ENCODE assay signal across 16 cellular contexts in genomic region chr13:90770334-90770733, GRCh38.
A peak's percentile ranks its signal among the peaks of the same experiment; 100 is the strongest.
DNase-seq lines count a peak whose midpoint lies in the region; ATAC-seq, FAIRE-seq and TF ChIP-seq lines count a peak whose summit lies in the region.
"Had no signal": no experiment of that assay in that cellular context is flagged by ENCODE, and none has a peak within 500 bp of the region (broad histone marks: within the 10 kb centered on the region; RNA-seq: fewer than 3 reads in every experiment).

No MANE protein-coding gene starts in this region.

- no peak overlapping the region for H2BK5ac ChIP-seq in mesendoderm (ENCODE audit: low read length)

- no peaks in the 10 kb centered on the region for H4K20me1 ChIP-seq in SK-N-SH (ENCODE audit: insufficient read depth)
- H4K20me1 ChIP-seq: BLaER1 had no signal

- no peaks in the 10 kb centered on the region for H3K79me1 ChIP-seq in mesendoderm (ENCODE audit: low read length)

- no peak overlapping the region for H4K8ac ChIP-seq in mesendoderm (ENCODE audit: low read depth, low read length)

- H3K4me1 ChIP-seq in SK-N-SH (ENCODE audit: control insufficient read depth in 1 of 2, insufficient read depth in 2 of 2, low read depth in 1 of 2, low read length in 1 of 2) (peaks cover 0 to 7% of the 10 kb centered on the region in 2 experiments; a peak in 2 of 4 replicates), mesendoderm (ENCODE audit: control insufficient read depth, low read depth, low read length) (peaks cover 7% of the 10 kb centered on the region), right cardiac atrium (ENCODE audit: control insufficient read depth, insufficient read depth, low read length) (no peaks in the 10 kb centered on the region)
- H3K4me1 ChIP-seq: BLaER1 had no signal

- DNase-seq in H54 (ENCODE audit: insufficient read length, low spot score), result no peak
- DNase-seq in SK-N-SH, result peak; percentile 6
- peak; percentile 63 for DNase-seq in mesendoderm
- no peak for DNase-seq in right cardiac atrium
- DNase-seq in GM19240 (ENCODE audit: insufficient read length, low spot score), result no peak
- DNase-seq in NCI-H748 (lab: John Stamatoyannopoulos, UW; ENCODE audit: unreplicated experiment), result no peak
- DNase-seq: 8988T; Calu3; CD8-positive, alpha-beta T cell; DMS79 treated with DMSO at 0.1 percent for 48 hours; GF-D8; HCEC 1CT; HFFc6 had no signal

- H3K4ac ChIP-seq in mesendoderm (ENCODE audit: low read depth, low read length), result no peak overlapping the region

- WGBS in SK-N-SH (ENCODE audit: low lambda C conversion rate), result 23% methylated on average over 3 of the region's 3 CpGs
- no CpG with 5 or more reads among the region's 3 CpGs for WGBS in mesendoderm (ENCODE audit: extremely low coverage, insufficient coverage, low lambda C conversion rate)
- 45% methylated on average over 3 of the region's 3 CpGs for WGBS in right cardiac atrium

- H2AK5ac ChIP-seq in mesendoderm (ENCODE audit: low read length), result no peak overlapping the region

- H4K5ac ChIP-seq in mesendoderm (ENCODE audit: low read length), result no peak overlapping the region

- no peaks in the 10 kb centered on the region for H3F3A ChIP-seq in SK-N-SH (replicated peaks; ENCODE audit: insufficient read depth)

- no peak for ATAC-seq in right cardiac atrium
- ATAC-seq in HG02970 (IDR thresholded peaks at IDR 0.05; ENCODE audit: low FRiP score, unreplicated experiment), result no peak
- ATAC-seq: CD8-positive, alpha-beta T cell had no signal

- H3K27me3 ChIP-seq in SK-N-SH (ENCODE audit: insufficient read depth) (no peaks in the 10 kb centered on the region), mesendoderm (ENCODE audit: insufficient read depth, low read length, poor library complexity) (no peaks in the 10 kb centered on the region), right cardiac atrium (ENCODE audit: control insufficient read depth, insufficient read depth) (no peaks in the 10 kb centered on the region)
- H3K27me3 ChIP-seq: BLaER1 had no signal

- H3K4me3 ChIP-seq in SK-N-SH (ENCODE audit: low read depth in 2 of 2, low read length in 1 of 2), result no peak overlapping the region
- no peak overlapping the region for H3K4me3 ChIP-seq in mesendoderm (ENCODE audit: low read length)
- no peak overlapping the region for H3K4me3 ChIP-seq in right cardiac atrium (ENCODE audit: low read length)
- H3K4me3 ChIP-seq: BLaER1 had no signal

- peak in 1 of 2 experiments; percentile 90; a peak in 2 of 4 replicates for TF ChIP-seq EP300 in SK-N-SH (IDR thresholded peaks at IDR 0.05; ENCODE audit: borderline replicate concordance in 1 of 2, low read depth in 1 of 2, low read length in 1 of 2)

- POLR2A ChIA-PET in SK-N-SH (lab: Yijun Ruan, JAX), result no interaction called here

- H3K36me3 ChIP-seq in SK-N-SH (replicated peaks in 1 of 2; ENCODE audit: control insufficient read depth in 1 of 2, insufficient read depth in 2 of 2, low read length in 1 of 2), result no peaks in the 10 kb centered on the region
- no peaks in the 10 kb centered on the region for H3K36me3 ChIP-seq in mesendoderm (ENCODE audit: control insufficient read depth, insufficient read depth, low read length)
- H3K36me3 ChIP-seq: BLaER1 had no signal

- no peak for TF ChIP-seq CTCF in SK-N-SH (IDR thresholded peaks at IDR 0.05)

- H3K9me3 ChIP-seq in SK-N-SH, result no peaks in the 10 kb centered on the region; the same call in 1 of the 2 replicates
- no peaks in the 10 kb centered on the region for H3K9me3 ChIP-seq in right cardiac atrium (ENCODE audit: control insufficient read depth, low read length)
- H3K9me3 ChIP-seq: BLaER1 had no signal

- FAIRE-seq in H54 (lab: Jason Lieb, UNC), result peak; percentile 41

- CTCF ChIA-PET in SK-N-SH (lab: Yijun Ruan, JAX), result no interaction called here

- H3K9me2 ChIP-seq in SK-N-SH, result no peaks in the 10 kb centered on the region

- H2BK120ac ChIP-seq in mesendoderm (ENCODE audit: low read depth, low read length), result no peak overlapping the region

- no peak overlapping the region for H3K56ac ChIP-seq in mesendoderm (ENCODE audit: low read length)

- intact Hi-C loops in right cardiac atrium (cut with DNase I), result no loop called here

- no peak overlapping the region for H3K23ac ChIP-seq in mesendoderm (ENCODE audit: low read length)

- TF ChIP-seq RAD21 in SK-N-SH (IDR thresholded peaks at IDR 0.05; ENCODE audit: low read length), result peak; percentile 29; the same call in 1 of the 2 replicates

- H2BK15ac ChIP-seq in mesendoderm (replicated peaks; ENCODE audit: low read depth), result no peak overlapping the region

- H2AFZ ChIP-seq in SK-N-SH (ENCODE audit: low read depth), result no peak overlapping the region

- H3K18ac ChIP-seq in mesendoderm (ENCODE audit: low read length), result no peak overlapping the region

- no peak for TF ChIP-seq POLR2A in H54 (IDR thresholded peaks at IDR 0.05; ENCODE audit: low read depth, low read length)

- H3K27ac ChIP-seq in SK-N-SH (ENCODE audit: low read depth in 2 of 2, low read length in 1 of 2) (no peak overlapping the region), mesendoderm (ENCODE audit: low read depth, low read length) (no peak overlapping the region), right cardiac atrium (ENCODE audit: low read length) (no peak overlapping the region)
- H3K27ac ChIP-seq: BLaER1, HL-60 had no signal

- H3K79me2 ChIP-seq in SK-N-SH (ENCODE audit: insufficient read depth) (no peaks in the 10 kb centered on the region), mesendoderm (ENCODE audit: control insufficient read depth, insufficient read depth, low read length) (no peaks in the 10 kb centered on the region)

- H3K9ac ChIP-seq in SK-N-SH (no peak overlapping the region), mesendoderm (ENCODE audit: low read length) (no peak overlapping the region)
- H3K9ac ChIP-seq: BLaER1 had no signal

- H3K4me2 ChIP-seq in SK-N-SH (no peak overlapping the region), mesendoderm (ENCODE audit: low read length) (no peak overlapping the region)
- H3K4me2 ChIP-seq: BLaER1 had no signal

TF ChIP-seq in SK-N-SH, 30 proteins besides CTCF, POLR2A, EP300 and RAD21 (continues in another document):
- TF ChIP-seq GATA2 (CRISPR knock-in tag; IDR thresholded peaks at IDR 0.05) (peak; percentile 92), FOXJ3 (CRISPR knock-in tag; IDR thresholded peaks at IDR 0.05) (peak; percentile 31; the same call in 1 of the 2 replicates), CHD2 (IDR thresholded peaks at IDR 0.05; ENCODE audit: low read length, partially characterized antibody) (no peak), MXI1 (IDR thresholded peaks at IDR 0.05; ENCODE audit: low read depth, low read length) (no peak), USF2 (IDR thresholded peaks at IDR 0.05; ENCODE audit: borderline replicate concordance, low read depth, low read length) (no peak), POLR2AphosphoS5 (IDR thresholded peaks at IDR 0.05; ENCODE audit: low read depth, low read length) (no peak), JUND (IDR thresholded peaks at IDR 0.05) (no peak), FOSL2 (IDR thresholded peaks at IDR 0.05; ENCODE audit: borderline replicate concordance, low read depth) (no peak), SMC3 (IDR thresholded peaks at IDR 0.05; ENCODE audit: low read depth, low read length) (no peak), RCOR1 (IDR thresholded peaks at IDR 0.05; ENCODE audit: low read length) (peak; percentile 82; the same call in 1 of the 2 replicates), TCF12 (IDR thresholded peaks at IDR 0.05) (peak; percentile 28; the same call in 1 of the 2 replicates), ELF1 (IDR thresholded peaks at IDR 0.05) (no peak), TEAD4 (IDR thresholded peaks at IDR 0.05; ENCODE audit: borderline replicate concordance, insufficient read depth) (peak; percentile 34; the same call in 1 of the 2 replicates), MAX (IDR thresholded peaks at IDR 0.05; ENCODE audit: low read depth) (no peak), GABPA (IDR thresholded peaks at IDR 0.05; ENCODE audit: low read depth) (no peak), RXRA (IDR thresholded peaks at IDR 0.05; ENCODE audit: borderline replicate concordance, low read depth) (no peak), YY1 (IDR thresholded peaks at IDR 0.05; ENCODE audit: low read depth) (no peak), ZBTB33 (IDR thresholded peaks at IDR 0.05; ENCODE audit: borderline replicate concordance, low read depth) (no peak), NFIC (IDR thresholded peaks at IDR 0.05; ENCODE audit: borderline replicate concordance) (no peak)

Comparison
In these comparisons a context has a peak if more than half of its experiments do, and no peak if none do; other contexts are left out.
1. DNase-seq: peak in SK-N-SH (single experiment) and mesendoderm (single experiment); none in H54 (single experiment), right cardiac atrium (0 of 3), GM19240 (single experiment) and NCI-H748 (single experiment).